Comparison of ENCODE assay signal across 1 cellular context in the genomic region with DNA sequence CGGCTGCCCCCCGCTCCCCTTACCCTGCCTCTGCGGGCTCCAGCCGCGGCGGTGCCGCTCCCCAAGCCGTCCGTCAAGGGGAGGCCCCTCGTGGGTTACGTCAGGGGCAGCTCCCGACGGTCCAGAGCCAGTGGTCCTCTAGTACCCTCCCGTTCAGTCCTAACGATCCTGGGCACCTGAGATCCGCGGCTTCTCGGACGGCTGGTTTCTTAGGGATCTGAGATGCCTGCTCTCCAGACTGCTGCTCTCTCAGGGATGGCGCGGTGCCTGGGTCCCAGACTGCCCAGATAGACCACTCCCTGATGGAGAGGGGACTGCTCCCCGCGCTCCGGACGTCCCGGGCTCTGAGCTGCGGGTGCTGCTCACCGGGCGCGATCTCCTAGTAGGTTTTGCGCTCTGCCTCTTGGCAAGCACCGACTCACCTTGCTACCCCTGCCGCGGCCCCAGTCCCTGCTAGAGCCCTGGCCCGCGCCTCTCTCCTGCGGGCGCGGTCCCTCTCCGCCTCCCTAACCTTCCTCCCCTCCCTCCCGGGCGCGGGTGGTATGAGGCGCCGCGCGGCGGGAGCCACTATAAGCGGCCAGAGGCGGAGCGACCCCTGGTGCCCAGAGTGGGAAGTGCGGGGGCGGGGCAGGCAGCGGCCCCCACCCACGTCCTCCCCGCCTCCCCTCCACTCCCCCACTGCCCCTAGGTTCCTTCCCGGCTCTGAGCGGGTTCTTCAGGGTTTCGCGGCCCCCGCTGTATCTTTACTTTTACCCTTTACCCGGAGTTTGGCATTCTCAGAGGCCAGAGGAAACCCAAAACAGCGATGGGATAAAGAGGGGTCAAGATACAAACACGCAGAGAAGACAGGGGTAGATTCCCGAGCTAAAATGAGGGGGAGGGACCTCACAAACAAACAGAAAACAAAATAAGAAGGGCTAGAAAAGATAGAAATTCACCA.
A peak's percentile ranks its signal among the peaks of the same experiment; 100 is the strongest.
TF ChIP-seq lines count a peak whose summit lies in the region.

Gene C1QL4, minus strand, starts transcription at position 544 of the 940 bp plus-strand sequence. CDS start 711 bp downstream, outside the sequence.

TF ChIP-seq in HepG2, 621 proteins besides CTCF, POLR2A, EP300 and RAD21 (continued from another document and continues in another):
- TF ChIP-seq, protein P1, sequence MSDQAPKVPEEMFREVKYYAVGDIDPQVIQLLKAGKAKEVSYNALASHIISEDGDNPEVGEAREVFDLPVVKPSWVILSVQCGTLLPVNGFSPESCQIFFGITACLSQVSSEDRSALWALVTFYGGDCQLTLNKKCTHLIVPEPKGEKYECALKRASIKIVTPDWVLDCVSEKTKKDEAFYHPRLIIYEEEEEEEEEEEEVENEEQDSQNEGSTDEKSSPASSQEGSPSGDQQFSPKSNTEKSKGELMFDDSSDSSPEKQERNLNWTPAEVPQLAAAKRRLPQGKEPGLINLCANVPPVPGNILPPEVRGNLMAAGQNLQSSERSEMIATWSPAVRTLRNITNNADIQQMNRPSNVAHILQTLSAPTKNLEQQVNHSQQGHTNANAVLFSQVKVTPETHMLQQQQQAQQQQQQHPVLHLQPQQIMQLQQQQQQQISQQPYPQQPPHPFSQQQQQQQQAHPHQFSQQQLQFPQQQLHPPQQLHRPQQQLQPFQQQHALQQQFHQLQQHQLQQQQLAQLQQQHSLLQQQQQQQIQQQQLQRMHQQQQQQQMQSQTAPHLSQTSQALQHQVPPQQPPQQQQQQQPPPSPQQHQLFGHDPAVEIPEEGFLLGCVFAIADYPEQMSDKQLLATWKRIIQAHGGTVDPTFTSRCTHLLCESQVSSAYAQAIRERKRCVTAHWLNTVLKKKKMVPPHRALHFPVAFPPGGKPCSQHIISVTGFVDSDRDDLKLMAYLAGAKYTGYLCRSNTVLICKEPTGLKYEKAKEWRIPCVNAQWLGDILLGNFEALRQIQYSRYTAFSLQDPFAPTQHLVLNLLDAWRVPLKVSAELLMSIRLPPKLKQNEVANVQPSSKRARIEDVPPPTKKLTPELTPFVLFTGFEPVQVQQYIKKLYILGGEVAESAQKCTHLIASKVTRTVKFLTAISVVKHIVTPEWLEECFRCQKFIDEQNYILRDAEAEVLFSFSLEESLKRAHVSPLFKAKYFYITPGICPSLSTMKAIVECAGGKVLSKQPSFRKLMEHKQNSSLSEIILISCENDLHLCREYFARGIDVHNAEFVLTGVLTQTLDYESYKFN (CRISPR knock-in tag; conservative IDR thresholded peaks at IDR 0.05): no peak
- TF ChIP-seq TEAD3 (CRISPR knock-in tag; optimal IDR thresholded peaks at IDR 0.05; ENCODE audit: borderline replicate concordance): peak; percentile 56
- no peak for TF ChIP-seq TOE1 (CRISPR knock-in tag; IDR thresholded peaks at IDR 0.05)
- peak; percentile 45; the same call in 1 of the 2 replicates for TF ChIP-seq NRL (CRISPR knock-in tag; IDR thresholded peaks at IDR 0.05; ENCODE audit: borderline replicate concordance)
- no peak for TF ChIP-seq ZNF335 (CRISPR knock-in tag; IDR thresholded peaks at IDR 0.05)
- no peak for TF ChIP-seq HNF1B (CRISPR knock-in tag; IDR thresholded peaks at IDR 0.05)
- no peak for TF ChIP-seq ZSCAN9 (CRISPR knock-in tag; IDR thresholded peaks at IDR 0.05; ENCODE audit: borderline replicate concordance)
- TF ChIP-seq NAIF1 (CRISPR knock-in tag; IDR thresholded peaks at IDR 0.05; ENCODE audit: borderline replicate concordance): no peak
- no peak for TF ChIP-seq ZNF546 (CRISPR knock-in tag; conservative IDR thresholded peaks at IDR 0.05)
- TF ChIP-seq ZNF557 (CRISPR knock-in tag; IDR thresholded peaks at IDR 0.05): no peak
- TF ChIP-seq YEATS2 (CRISPR knock-in tag; IDR thresholded peaks at IDR 0.05; ENCODE audit: borderline replicate concordance): no peak
- no peak for TF ChIP-seq ZNF564 (CRISPR knock-in tag; IDR thresholded peaks at IDR 0.05)
- peak; percentile 58; the same call in 1 of the 2 replicates for TF ChIP-seq SP5 (CRISPR knock-in tag; IDR thresholded peaks at IDR 0.05; ENCODE audit: borderline replicate concordance, low read depth)
- TF ChIP-seq, protein P2, sequence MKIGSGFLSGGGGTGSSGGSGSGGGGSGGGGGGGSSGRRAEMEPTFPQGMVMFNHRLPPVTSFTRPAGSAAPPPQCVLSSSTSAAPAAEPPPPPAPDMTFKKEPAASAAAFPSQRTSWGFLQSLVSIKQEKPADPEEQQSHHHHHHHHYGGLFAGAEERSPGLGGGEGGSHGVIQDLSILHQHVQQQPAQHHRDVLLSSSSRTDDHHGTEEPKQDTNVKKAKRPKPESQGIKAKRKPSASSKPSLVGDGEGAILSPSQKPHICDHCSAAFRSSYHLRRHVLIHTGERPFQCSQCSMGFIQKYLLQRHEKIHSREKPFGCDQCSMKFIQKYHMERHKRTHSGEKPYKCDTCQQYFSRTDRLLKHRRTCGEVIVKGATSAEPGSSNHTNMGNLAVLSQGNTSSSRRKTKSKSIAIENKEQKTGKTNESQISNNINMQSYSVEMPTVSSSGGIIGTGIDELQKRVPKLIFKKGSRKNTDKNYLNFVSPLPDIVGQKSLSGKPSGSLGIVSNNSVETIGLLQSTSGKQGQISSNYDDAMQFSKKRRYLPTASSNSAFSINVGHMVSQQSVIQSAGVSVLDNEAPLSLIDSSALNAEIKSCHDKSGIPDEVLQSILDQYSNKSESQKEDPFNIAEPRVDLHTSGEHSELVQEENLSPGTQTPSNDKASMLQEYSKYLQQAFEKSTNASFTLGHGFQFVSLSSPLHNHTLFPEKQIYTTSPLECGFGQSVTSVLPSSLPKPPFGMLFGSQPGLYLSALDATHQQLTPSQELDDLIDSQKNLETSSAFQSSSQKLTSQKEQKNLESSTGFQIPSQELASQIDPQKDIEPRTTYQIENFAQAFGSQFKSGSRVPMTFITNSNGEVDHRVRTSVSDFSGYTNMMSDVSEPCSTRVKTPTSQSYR (CRISPR knock-in tag; IDR thresholded peaks at IDR 0.05; ENCODE audit: borderline replicate concordance): no peak
- peak; percentile 45 for TF ChIP-seq YY1 (IDR thresholded peaks at IDR 0.05; ENCODE audit: insufficient read depth, insufficient replicate concordance, low read depth, low read length)
- TF ChIP-seq DRAP1 (CRISPR knock-in tag; IDR thresholded peaks at IDR 0.05): peak; percentile 62
- TF ChIP-seq, protein P3, sequence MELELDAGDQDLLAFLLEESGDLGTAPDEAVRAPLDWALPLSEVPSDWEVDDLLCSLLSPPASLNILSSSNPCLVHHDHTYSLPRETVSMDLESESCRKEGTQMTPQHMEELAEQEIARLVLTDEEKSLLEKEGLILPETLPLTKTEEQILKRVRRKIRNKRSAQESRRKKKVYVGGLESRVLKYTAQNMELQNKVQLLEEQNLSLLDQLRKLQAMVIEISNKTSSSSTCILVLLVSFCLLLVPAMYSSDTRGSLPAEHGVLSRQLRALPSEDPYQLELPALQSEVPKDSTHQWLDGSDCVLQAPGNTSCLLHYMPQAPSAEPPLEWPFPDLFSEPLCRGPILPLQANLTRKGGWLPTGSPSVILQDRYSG (CRISPR knock-in tag; IDR thresholded peaks at IDR 0.05): no peak
- TF ChIP-seq SCMH1 (CRISPR knock-in tag; IDR thresholded peaks at IDR 0.05; ENCODE audit: borderline replicate concordance): no peak
- TF ChIP-seq ARID5B (CRISPR knock-in tag; IDR thresholded peaks at IDR 0.05): peak; percentile 33; the same call in 1 of the 2 replicates
- no peak for TF ChIP-seq ZFP36L1 (CRISPR knock-in tag; IDR thresholded peaks at IDR 0.05)
- 0 out of 2 replicates have a peak, but pooled peaks have one; percentile 11 for TF ChIP-seq TBX2 (CRISPR knock-in tag; IDR thresholded peaks at IDR 0.05; ENCODE audit: borderline replicate concordance)
- TF ChIP-seq ZNF354B (CRISPR knock-in tag; IDR thresholded peaks at IDR 0.05): no peak
- TF ChIP-seq, protein P4, sequence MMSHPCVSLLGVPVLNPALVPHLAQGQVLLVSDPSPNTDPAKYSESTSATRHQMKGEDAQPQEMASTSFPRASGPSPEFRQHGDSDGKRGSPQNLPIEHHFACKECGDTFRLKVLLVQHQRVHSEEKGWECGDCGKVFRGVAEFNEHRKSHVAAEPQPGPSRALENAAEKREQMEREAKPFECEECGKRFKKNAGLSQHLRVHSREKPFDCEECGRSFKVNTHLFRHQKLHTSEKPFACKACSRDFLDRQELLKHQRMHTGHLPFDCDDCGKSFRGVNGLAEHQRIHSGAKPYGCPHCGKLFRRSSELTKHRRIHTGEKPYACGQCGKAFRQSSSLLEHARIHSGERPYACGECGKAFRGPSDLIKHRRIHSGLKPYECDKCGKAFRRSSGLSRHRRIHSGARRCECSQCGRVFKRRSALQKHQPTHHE (CRISPR knock-in tag; IDR thresholded peaks at IDR 0.05; ENCODE audit: borderline replicate concordance): no peak
- TF ChIP-seq FOXP4 (CRISPR knock-in tag; IDR thresholded peaks at IDR 0.05): no peak
- no peak for TF ChIP-seq KAT7 (CRISPR knock-in tag; IDR thresholded peaks at IDR 0.05; ENCODE audit: borderline replicate concordance)
- no peak for TF ChIP-seq ZNF580 (CRISPR knock-in tag; IDR thresholded peaks at IDR 0.05; ENCODE audit: borderline replicate concordance, low read depth)
- TF ChIP-seq KDM1A (CRISPR knock-in tag; IDR thresholded peaks at IDR 0.05): no peak
- TF ChIP-seq, protein P5, sequence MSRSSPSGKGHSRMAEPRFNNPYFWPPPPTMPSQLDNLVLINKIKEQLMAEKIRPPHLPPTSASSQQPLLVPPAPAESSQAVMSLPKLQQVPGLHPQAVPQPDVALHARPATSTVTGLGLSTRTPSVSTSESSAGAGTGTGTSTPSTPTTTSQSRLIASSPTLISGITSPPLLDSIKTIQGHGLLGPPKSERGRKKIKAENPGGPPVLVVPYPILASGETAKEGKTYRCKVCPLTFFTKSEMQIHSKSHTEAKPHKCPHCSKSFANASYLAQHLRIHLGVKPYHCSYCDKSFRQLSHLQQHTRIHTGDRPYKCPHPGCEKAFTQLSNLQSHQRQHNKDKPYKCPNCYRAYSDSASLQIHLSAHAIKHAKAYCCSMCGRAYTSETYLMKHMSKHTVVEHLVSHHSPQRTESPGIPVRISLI (CRISPR knock-in tag; IDR thresholded peaks at IDR 0.05; ENCODE audit: borderline replicate concordance): no peak
- TF ChIP-seq, protein P6, sequence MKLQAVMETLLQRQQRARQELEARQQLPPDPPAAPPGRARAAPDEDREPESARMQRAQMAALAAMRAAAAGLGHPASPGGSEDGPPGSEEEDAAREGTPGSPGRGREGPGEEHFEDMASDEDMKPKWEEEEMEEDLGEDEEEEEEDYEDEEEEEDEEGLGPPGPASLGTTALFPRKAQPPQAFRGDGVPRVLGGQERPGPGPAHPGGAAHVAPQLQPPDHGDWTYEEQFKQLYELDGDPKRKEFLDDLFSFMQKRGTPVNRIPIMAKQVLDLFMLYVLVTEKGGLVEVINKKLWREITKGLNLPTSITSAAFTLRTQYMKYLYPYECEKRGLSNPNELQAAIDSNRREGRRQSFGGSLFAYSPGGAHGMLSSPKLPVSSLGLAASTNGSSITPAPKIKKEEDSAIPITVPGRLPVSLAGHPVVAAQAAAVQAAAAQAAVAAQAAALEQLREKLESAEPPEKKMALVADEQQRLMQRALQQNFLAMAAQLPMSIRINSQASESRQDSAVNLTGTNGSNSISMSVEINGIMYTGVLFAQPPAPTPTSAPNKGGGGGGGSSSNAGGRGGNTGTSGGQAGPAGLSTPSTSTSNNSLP (IDR thresholded peaks at IDR 0.05; ENCODE audit: low read depth, low read length): no peak
- no peak for TF ChIP-seq ZNF329 (CRISPR knock-in tag; IDR thresholded peaks at IDR 0.05; ENCODE audit: low read depth)
